In genomic region chr4:13547563-13548041, GRCh38 we compare ENCODE assay signal across 8 cellular contexts. TPM values are rescaled to one million over a fixed set of nuclear protein-coding genes. Genes with fewer than 3 reads are reported as not detected.
A peak's percentile ranks its signal among the peaks of the same experiment; 100 is the strongest.
DNase-seq lines count a peak whose midpoint lies in the region; ATAC-seq lines count a peak whose summit lies in the region.

No MANE protein-coding gene starts in this region.

- H3K27ac Mint-ChIP-seq in activated CD8-positive, alpha-beta memory T cell treated with anti-CD3 and anti-CD28 coated beads, Interleukin-2, amount 10 ng/mL, durations not matched to agents 7 days and 5 days = peak overlapping the region; percentile 28
- H3K27ac Mint-ChIP-seq in effector memory CD8-positive, alpha-beta T cell = no peak overlapping the region

- peak; percentile 53 for DNase-seq in activated CD8-positive, alpha-beta memory T cell treated with anti-CD3 and anti-CD28 coated beads, Interleukin-2, amount 10 ng/mL, durations not matched to agents 7 days and 5 days
- no peak for DNase-seq in activated CD8-positive, alpha-beta memory T cell treated with anti-CD3 and anti-CD28 coated beads, Interleukin-2, amount 50 U/mL, for 48 hours
- DNase-seq in NCI-H345 treated with DMSO at 0.1 percent for 48 hours (lab: John Stamatoyannopoulos, UW; ENCODE audit: unreplicated experiment) (peak; percentile 62), posterior vena cava (ENCODE audit: low spot score) (peak; percentile 67), MV-4-11 (lab: John Stamatoyannopoulos, UW) (no peak)
- peak in 1 of 3 experiments; percentile 34 for DNase-seq in effector memory CD8-positive, alpha-beta T cell
- DNase-seq in central memory CD4-positive, alpha-beta T cell = no peak

- CTCF ChIA-PET in activated CD8-positive, alpha-beta memory T cell treated with anti-CD3 and anti-CD28 coated beads, Interleukin-2, amount 10 ng/mL, durations not matched to agents 7 days and 5 days (lab: Charles Lee) = interaction anchor here (0.7 to 1.1 kb wide), 2 partner anchors 16 to 26 kb away, joined by 3 read pairs; no protein-coding TSS in a partner anchor

- no peaks in the 10 kb centered on the region for H3K9me3 Mint-ChIP-seq in activated CD8-positive, alpha-beta memory T cell treated with anti-CD3 and anti-CD28 coated beads, Interleukin-2, amount 10 ng/mL, durations not matched to agents 7 days and 5 days (ENCODE audit: low read depth)
- H3K9me3 Mint-ChIP-seq in effector memory CD8-positive, alpha-beta T cell = no peaks in the 10 kb centered on the region

- peak overlapping the region; percentile 63 for H3K4me3 Mint-ChIP-seq in activated CD8-positive, alpha-beta memory T cell treated with anti-CD3 and anti-CD28 coated beads, Interleukin-2, amount 10 ng/mL, durations not matched to agents 7 days and 5 days
- peak overlapping the region; percentile 75 to 77 for H3K4me3 Mint-ChIP-seq in effector memory CD8-positive, alpha-beta T cell

- peak; percentile 27 for ATAC-seq in activated CD8-positive, alpha-beta memory T cell treated with anti-CD3 and anti-CD28 coated beads, Interleukin-2, amount 10 ng/mL, durations not matched to agents 7 days and 5 days
- ATAC-seq in effector memory CD8-positive, alpha-beta T cell (replicated peaks) = peak; percentile 51
- no peak for ATAC-seq in HG02623 (IDR thresholded peaks at IDR 0.05; ENCODE audit: unreplicated experiment)

- peaks cover 29% of the 10 kb centered on the region for H3K4me1 Mint-ChIP-seq in activated CD8-positive, alpha-beta memory T cell treated with anti-CD3 and anti-CD28 coated beads, Interleukin-2, amount 10 ng/mL, durations not matched to agents 7 days and 5 days
- H3K4me1 Mint-ChIP-seq in effector memory CD8-positive, alpha-beta T cell (ENCODE audit: low read depth in 2 of 2) = peaks cover 22 to 24% of the 10 kb centered on the region in 2 donors

- intact Hi-C loops in posterior vena cava (cut with DNase I) = loop anchor here (10.0 kb wide), 1 partner anchor 693 kb away; no protein-coding TSS in a partner anchor

- H3K36me3 Mint-ChIP-seq in activated CD8-positive, alpha-beta memory T cell treated with anti-CD3 and anti-CD28 coated beads, Interleukin-2, amount 10 ng/mL, durations not matched to agents 7 days and 5 days = peaks cover 6% of the 10 kb centered on the region
- peaks cover 8% of the 10 kb centered on the region for H3K36me3 Mint-ChIP-seq in effector memory CD8-positive, alpha-beta T cell (ENCODE audit: insufficient read depth)

- peaks cover 74% of the 10 kb centered on the region for H3K27me3 Mint-ChIP-seq in activated CD8-positive, alpha-beta memory T cell treated with anti-CD3 and anti-CD28 coated beads, Interleukin-2, amount 10 ng/mL, durations not matched to agents 7 days and 5 days
- peaks cover 76 to 86% of the 10 kb centered on the region in 2 donors for H3K27me3 Mint-ChIP-seq in effector memory CD8-positive, alpha-beta T cell

RNA-seq across cellular contexts. Expression of gene NKX3-2, which starts 3.3 kb away (rescaled TPM):
- total RNA-seq in activated CD8-positive, alpha-beta memory T cell treated with anti-CD3 and anti-CD28 coated beads, Interleukin-2, amount 10 ng/mL, durations not matched to agents 7 days and 5 days = not detected
- under 1 TPM in 1 of 2 donors, not detected in 1; 0.19 TPM for total RNA-seq in posterior vena cava

Comparison
In these comparisons a context has a peak if more than half of its experiments do, and no peak if none do; other contexts are left out.
1. DNase-seq: peak in activated CD8-positive, alpha-beta memory T cell treated with anti-CD3 and anti-CD28 coated beads, Interleukin-2, amount 10 ng/mL, durations not matched to agents 7 days and 5 days (single experiment), NCI-H345 treated with DMSO at 0.1 percent for 48 hours (single experiment) and posterior vena cava (single experiment); none in activated CD8-positive, alpha-beta memory T cell treated with anti-CD3 and anti-CD28 coated beads, Interleukin-2, amount 50 U/mL, for 48 hours (single experiment), central memory CD4-positive, alpha-beta T cell (single experiment) and MV-4-11 (single experiment).